In the genomic region with DNA sequence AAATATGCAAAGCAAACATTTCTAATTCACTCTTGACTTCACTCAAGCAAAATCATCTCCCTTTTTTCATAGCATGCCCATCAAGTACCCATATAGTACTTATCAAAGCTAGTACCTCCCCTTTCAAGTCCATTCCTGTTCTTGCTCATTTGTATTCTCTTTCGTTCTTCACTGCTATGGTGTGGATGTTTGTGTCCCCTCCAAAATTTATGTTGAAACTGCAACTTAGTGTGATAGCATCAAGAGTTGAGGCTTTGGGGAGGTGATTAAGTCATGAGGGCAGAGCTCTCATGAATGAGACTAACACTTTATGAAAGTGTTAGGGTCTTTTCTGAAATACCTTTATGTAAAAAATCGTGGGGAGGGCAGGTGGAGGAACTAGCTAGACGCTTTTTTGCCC, we compare ENCODE assay signal across 25 cellular contexts. TPM values are rescaled to one million over a fixed set of nuclear protein-coding genes. Genes with fewer than 3 reads are reported as not detected.
DNase-seq lines count a peak whose midpoint lies in the region; ATAC-seq and FAIRE-seq lines count a peak whose summit lies in the region.
"Had no signal": no experiment of that assay in that cellular context is flagged by ENCODE, and none has a peak within 500 bp of the region (broad histone marks: within the 10 kb centered on the region; RNA-seq: fewer than 3 reads in every experiment).

No MANE protein-coding gene starts in this region.

- no peak for FAIRE-seq in frontal cortex (lab: Jason Lieb, UNC)
- FAIRE-seq: GM12891, GM19239, H54 had no signal

- no peaks in the 10 kb centered on the region for H3K27me3 Mint-ChIP-seq in activated T-cell treated with anti-CD3 and anti-CD28 coated beads, Interleukin-2, amount 50 U/mL, for 24 hours
- H3K27me3 Mint-ChIP-seq in activated T-helper 17 cell treated with anti-CD3 and anti-CD28 coated beads, Interleukin-2, amount 50 U/mL, for 72 hours: no peaks in the 10 kb centered on the region
- H3K27me3 Mint-ChIP-seq: CD4-positive, alpha-beta T cell had no signal

- H3K4me1 Mint-ChIP-seq in activated T-cell treated with anti-CD3 and anti-CD28 coated beads, Interleukin-2, amount 50 U/mL, for 24 hours (ENCODE audit: low read depth): peaks cover 31% of the 10 kb centered on the region
- peaks cover 36% of the 10 kb centered on the region for H3K4me1 Mint-ChIP-seq in activated T-helper 17 cell treated with anti-CD3 and anti-CD28 coated beads, Interleukin-2, amount 50 U/mL, for 72 hours

- ATAC-seq in GM19324 (IDR thresholded peaks at IDR 0.05; ENCODE audit: low FRiP score, unreplicated experiment): peak; percentile 44
- ATAC-seq in activated T-helper 17 cell treated with anti-CD3 and anti-CD28 coated beads, Interleukin-2, amount 50 U/mL, for 72 hours (replicated peaks): peak; percentile 58
- ATAC-seq: PC-3 had no signal

- peak in 2 of 3 experiments; percentile 5 to 18 for DNase-seq in NCI-H1417 (lab: John Stamatoyannopoulos, UW)
- no peak for DNase-seq in NCI-H1417 treated with DMSO at 0.1 percent for 48 hours (lab: John Stamatoyannopoulos, UW)
- no peak for DNase-seq in activated T-cell treated with anti-CD3 and anti-CD28 coated beads, Interleukin-2, amount 50 U/mL, for 24 hours
- DNase-seq in activated T-cell treated with anti-CD3 and anti-CD28 coated beads, Interleukin-2, amount 50 U/mL, for 1 hour: no peak
- DNase-seq in GM03348 (ENCODE audit: low spot score): no peak
- DNase-seq in frontal cortex (ENCODE audit: low spot score in 2 of 2): no peak
- DNase-seq: 8988T; BE2C; Calu3; CD4-positive, alpha-beta T cell; DMS53; HFFc6; IMR-90; Kasumi-1; MM.1S; NCI-H2081 treated with DMSO at 0.1 percent for 48 hours; NCI-H345; NCI-H69; PC-3 had no signal

- peaks cover 7% of the 10 kb centered on the region for H3K36me3 Mint-ChIP-seq in activated T-cell treated with anti-CD3 and anti-CD28 coated beads, Interleukin-2, amount 50 U/mL, for 24 hours (ENCODE audit: low read depth)
- H3K36me3 Mint-ChIP-seq in activated T-helper 17 cell treated with anti-CD3 and anti-CD28 coated beads, Interleukin-2, amount 50 U/mL, for 72 hours (ENCODE audit: low read depth): peaks cover 14% of the 10 kb centered on the region

- peak overlapping the region; percentile 22 for H3K27ac Mint-ChIP-seq in activated T-cell treated with anti-CD3 and anti-CD28 coated beads, Interleukin-2, amount 50 U/mL, for 24 hours
- no peak overlapping the region for H3K27ac Mint-ChIP-seq in activated T-helper 17 cell treated with anti-CD3 and anti-CD28 coated beads, Interleukin-2, amount 50 U/mL, for 72 hours
- H3K27ac Mint-ChIP-seq: CD4-positive, alpha-beta T cell; HFFc6 had no signal

- H3K4me3 Mint-ChIP-seq in activated T-cell treated with anti-CD3 and anti-CD28 coated beads, Interleukin-2, amount 50 U/mL, for 24 hours: no peak overlapping the region
- H3K4me3 Mint-ChIP-seq in activated T-helper 17 cell treated with anti-CD3 and anti-CD28 coated beads, Interleukin-2, amount 50 U/mL, for 72 hours: no peak overlapping the region
- H3K4me3 Mint-ChIP-seq: CD4-positive, alpha-beta T cell; HFFc6 had no signal

- H3K9me3 Mint-ChIP-seq in activated T-cell treated with anti-CD3 and anti-CD28 coated beads, Interleukin-2, amount 50 U/mL, for 24 hours: no peaks in the 10 kb centered on the region
- no peaks in the 10 kb centered on the region for H3K9me3 Mint-ChIP-seq in activated T-helper 17 cell treated with anti-CD3 and anti-CD28 coated beads, Interleukin-2, amount 50 U/mL, for 72 hours
- H3K9me3 Mint-ChIP-seq: CD4-positive, alpha-beta T cell; HFFc6 had no signal

RNA-seq across cellular contexts. Expression of a gene that starts 52.9 kb away (rescaled TPM):
- total RNA-seq in activated T-helper 17 cell treated with anti-CD3 and anti-CD28 coated beads, Interleukin-2, amount 50 U/mL, for 72 hours: not detected
- total RNA-seq in frontal cortex: under 0.01 TPM
- total RNA-seq: Calu3; CD4-positive, alpha-beta T cell; HFFc6; HT1080; PC-3 had no signal

Comparison
In these comparisons a context has a peak if more than half of its experiments do, and no peak if none do; other contexts are left out.
1. DNase-seq: peak in NCI-H1417 (2 of 3); none in NCI-H1417 treated with DMSO at 0.1 percent for 48 hours (single experiment), activated T-cell treated with anti-CD3 and anti-CD28 coated beads, Interleukin-2, amount 50 U/mL, for 24 hours (single experiment), activated T-cell treated with anti-CD3 and anti-CD28 coated beads, Interleukin-2, amount 50 U/mL, for 1 hour (single experiment), GM03348 (single experiment) and frontal cortex (0 of 2).